Comparison of ENCODE assay signal across 16 cellular contexts in the genomic region with DNA sequence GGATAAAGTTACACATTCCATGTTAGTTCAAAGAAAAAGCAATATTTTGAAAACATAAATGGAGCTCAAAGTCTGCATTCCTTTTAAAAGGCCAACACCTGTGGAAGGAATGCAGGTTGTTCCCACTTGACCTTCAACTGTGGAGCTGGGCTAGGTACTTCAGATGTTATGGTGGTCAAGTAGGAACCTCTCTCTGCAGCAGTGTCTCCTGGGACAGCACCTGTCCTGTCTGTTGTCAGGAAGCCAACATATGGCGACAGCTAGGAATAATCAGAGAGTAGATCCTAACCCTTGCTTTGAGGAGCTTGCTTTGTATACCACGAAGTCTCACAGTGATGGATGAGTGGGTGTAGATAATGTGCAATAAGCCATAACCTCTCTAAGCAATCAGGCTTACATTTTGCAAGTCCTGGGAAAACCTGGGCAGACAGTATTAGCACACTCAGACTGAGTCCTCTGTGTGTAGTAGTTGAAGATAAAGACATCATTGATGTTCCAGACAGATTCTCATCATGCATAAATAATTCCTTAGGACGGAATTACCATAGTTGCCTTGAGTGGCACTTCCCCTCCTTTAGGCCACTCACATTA.
DNase-seq lines count a peak whose midpoint lies in the region; ATAC-seq and TF ChIP-seq lines count a peak whose summit lies in the region.
"Had no signal": no experiment of that assay in that cellular context is flagged by ENCODE, and none has a peak within 500 bp of the region (broad histone marks: within the 10 kb centered on the region; RNA-seq: fewer than 3 reads in every experiment).

No MANE protein-coding gene starts in this region.

- no peaks in the 10 kb centered on the region for H3K27me3 Mint-ChIP-seq in Caco-2 (ENCODE audit: insufficient read depth, unreplicated experiment)
- H3K27me3 Mint-ChIP-seq: stimulated activated naive B cell treated with anti-CD40 and anti-IgM and Interleukin-4, amounts not matched to agents 10 μg/mL and 1 μg/mL and 100 μg/mL, for 72 hours had no signal

- POLR2A ChIA-PET in Caco-2 (lab: Charles Lee), result interaction anchor here (0.5 to 1.2 kb wide), 3 partner anchors 9 to 356 kb away, joined by 4 to 6 read pairs (median 6); a partner anchor contains a TSS
- POLR2A ChIA-PET in RWPE1 (lab: Yijun Ruan, JAX; ENCODE audit: low non-redundant PET), result interaction anchor here (0.7 kb wide), 1 partner anchor 18 kb away, joined by 3 read pairs; no protein-coding TSS in a partner anchor

- no peaks in the 10 kb centered on the region for H3K9me3 Mint-ChIP-seq in Caco-2 (ENCODE audit: unreplicated experiment)
- H3K9me3 Mint-ChIP-seq: activated T-cell treated with anti-CD3 and anti-CD28 coated beads, Interleukin-2, amount 50 U/mL, for 24 hours; stimulated activated naive B cell treated with anti-CD40 and anti-IgM and Interleukin-4, amounts not matched to agents 10 μg/mL and 1 μg/mL and 100 μg/mL, for 72 hours had no signal

- H3K27ac ChIP-seq in mesodermal cell (ENCODE audit: low read depth, low read length, severe bottlenecking), result peak overlapping the region; percentile 32
- no peak overlapping the region for H3K27ac ChIP-seq in RWPE1
- H3K27ac ChIP-seq: C4-2B, gastroesophageal sphincter, Peyer's patch had no signal

- no TSS peak for BruUV-seq in Caco-2 (replicated peaks; lab: Mats Ljungman, UMichigan)

- peak overlapping the region; percentile 10 for H3K4me3 Mint-ChIP-seq in Caco-2 (ENCODE audit: unreplicated experiment)
- H3K4me3 Mint-ChIP-seq: activated T-cell treated with anti-CD3 and anti-CD28 coated beads, Interleukin-2, amount 50 U/mL, for 24 hours; stimulated activated naive B cell treated with anti-CD40 and anti-IgM and Interleukin-4, amounts not matched to agents 10 μg/mL and 1 μg/mL and 100 μg/mL, for 72 hours had no signal

- no peaks in the 10 kb centered on the region for H3K27me3 ChIP-seq in Caco-2 (replicated peaks; ENCODE audit: control insufficient read depth, insufficient read depth, low read length)
- H3K27me3 ChIP-seq: gastroesophageal sphincter, Peyer's patch had no signal

- no peaks in the 10 kb centered on the region for H3K9me3 ChIP-seq in Caco-2
- H3K9me3 ChIP-seq in mesodermal cell (ENCODE audit: control insufficient read depth, low read length), result no peaks in the 10 kb centered on the region
- H3K9me3 ChIP-seq: gastroesophageal sphincter, Peyer's patch had no signal

- H3K36me3 Mint-ChIP-seq in Caco-2 (ENCODE audit: insufficient read depth, unreplicated experiment), result no peaks in the 10 kb centered on the region
- H3K36me3 Mint-ChIP-seq: stimulated activated naive B cell treated with anti-CD40 and anti-IgM and Interleukin-4, amounts not matched to agents 10 μg/mL and 1 μg/mL and 100 μg/mL, for 72 hours had no signal

- peak overlapping the region; percentile 84 for H3K27ac Mint-ChIP-seq in Caco-2 (ENCODE audit: unreplicated experiment)
- H3K27ac Mint-ChIP-seq: activated T-cell treated with anti-CD3 and anti-CD28 coated beads, Interleukin-2, amount 50 U/mL, for 24 hours; stimulated activated naive B cell treated with anti-CD40 and anti-IgM and Interleukin-4, amounts not matched to agents 10 μg/mL and 1 μg/mL and 100 μg/mL, for 72 hours had no signal

- no peak for TF ChIP-seq CTCF in Caco-2 (IDR thresholded peaks at IDR 0.05; ENCODE audit: insufficient read depth in 1 of 2, low read depth in 1 of 2, low read length in 1 of 2, severe bottlenecking in 1 of 2, unreplicated experiment in 1 of 2)
- no peak for TF ChIP-seq CTCF in RWPE1 (conservative IDR thresholded peaks at IDR 0.05; ENCODE audit: low read depth)

- intact Hi-C loops in Caco-2 (cut with micrococcal nuclease; ENCODE audit: unreplicated experiment), result loop anchor here (1.0 to 5.0 kb wide), 3 partner anchors 300 to 878 kb away; a partner anchor contains a TSS

- no peak overlapping the region for H3K4me3 ChIP-seq in Caco-2 (ENCODE audit: low read depth, low read length)
- no peak overlapping the region for H3K4me3 ChIP-seq in mesodermal cell (ENCODE audit: extremely low read depth, insufficient read depth, low read length, poor library complexity, severe bottlenecking)
- H3K4me3 ChIP-seq: gastroesophageal sphincter, Peyer's patch had no signal

- ATAC-seq in HG02610 (IDR thresholded peaks at IDR 0.05; ENCODE audit: unreplicated experiment), result no peak
- no peak for ATAC-seq in HG02981 (IDR thresholded peaks at IDR 0.05; ENCODE audit: unreplicated experiment)
- ATAC-seq: gastroesophageal sphincter; left lobe of liver; stimulated activated naive B cell treated with anti-CD40 and anti-IgM and Interleukin-4, amounts not matched to agents 10 μg/mL and 1 μg/mL and 100 μg/mL, for 72 hours had no signal

- DNase-seq in Caco-2 (peak; percentile 72 to 82), LoVo (ENCODE audit: low spot score) (peak; percentile 28), SHP77 treated with DMSO at 0.1 percent for 48 hours (lab: John Stamatoyannopoulos, UW) (peak; percentile 86), RWPE1 (ENCODE audit: low spot score) (no peak), RKO (ENCODE audit: low spot score) (no peak)
- DNase-seq: activated T-cell treated with anti-CD3 and anti-CD28 coated beads, Interleukin-2, amount 50 U/mL, for 24 hours; effector CD4-positive, alpha-beta T cell; NCI-H1436 treated with DMSO at 0.1 percent for 48 hours; Peyer's patch; stimulated activated naive B cell treated with anti-CD40 and anti-IgM and Interleukin-4, amounts not matched to agents 10 μg/mL and 1 μg/mL and 100 μg/mL, for 72 hours had no signal

- peaks cover 56% of the 10 kb centered on the region for H3K4me1 ChIP-seq in Caco-2
- H3K4me1 ChIP-seq in mesodermal cell (ENCODE audit: control insufficient read depth, insufficient read depth, low read length, poor library complexity, severe bottlenecking), result peaks cover 36% of the 10 kb centered on the region

- H3K4me1 Mint-ChIP-seq in Caco-2 (ENCODE audit: low read depth, unreplicated experiment), result peaks cover 47% of the 10 kb centered on the region

- WGBS in mesodermal cell (ENCODE audit: insufficient coverage in 2 of 2), 2 experiments, result 79 to 90% methylated on average over 2 of the region's 3 CpGs

- no peaks in the 10 kb centered on the region; the same call in 1 of the 2 replicates for H3K36me3 ChIP-seq in Caco-2 (ENCODE audit: control insufficient read depth, insufficient read depth, low read length)
- no peaks in the 10 kb centered on the region for H3K36me3 ChIP-seq in mesodermal cell (ENCODE audit: control insufficient read depth, insufficient read depth, low read length)
- H3K36me3 ChIP-seq: gastroesophageal sphincter, Peyer's patch had no signal

- CTCF ChIA-PET in Caco-2 (lab: Charles Lee), result interaction anchor here (0.8 kb wide), 1 partner anchor 198 kb away, joined by 4 read pairs; no protein-coding TSS in a partner anchor
- CTCF ChIA-PET in RWPE1 (lab: Yijun Ruan, JAX), result interaction anchor here (0.6 to 0.7 kb wide), 2 partner anchors 39 to 207 kb away, joined by 3 to 7 read pairs; no protein-coding TSS in a partner anchor

Comparison
In these comparisons a context has a peak if more than half of its experiments do, and no peak if none do; other contexts are left out.
1. DNase-seq: peak in Caco-2 (2 of 2), LoVo (single experiment) and SHP77 treated with DMSO at 0.1 percent for 48 hours (single experiment); none in RWPE1 (single experiment) and RKO (single experiment).